Comparison of ENCODE assay signal across 8 cellular contexts in the genomic region with DNA sequence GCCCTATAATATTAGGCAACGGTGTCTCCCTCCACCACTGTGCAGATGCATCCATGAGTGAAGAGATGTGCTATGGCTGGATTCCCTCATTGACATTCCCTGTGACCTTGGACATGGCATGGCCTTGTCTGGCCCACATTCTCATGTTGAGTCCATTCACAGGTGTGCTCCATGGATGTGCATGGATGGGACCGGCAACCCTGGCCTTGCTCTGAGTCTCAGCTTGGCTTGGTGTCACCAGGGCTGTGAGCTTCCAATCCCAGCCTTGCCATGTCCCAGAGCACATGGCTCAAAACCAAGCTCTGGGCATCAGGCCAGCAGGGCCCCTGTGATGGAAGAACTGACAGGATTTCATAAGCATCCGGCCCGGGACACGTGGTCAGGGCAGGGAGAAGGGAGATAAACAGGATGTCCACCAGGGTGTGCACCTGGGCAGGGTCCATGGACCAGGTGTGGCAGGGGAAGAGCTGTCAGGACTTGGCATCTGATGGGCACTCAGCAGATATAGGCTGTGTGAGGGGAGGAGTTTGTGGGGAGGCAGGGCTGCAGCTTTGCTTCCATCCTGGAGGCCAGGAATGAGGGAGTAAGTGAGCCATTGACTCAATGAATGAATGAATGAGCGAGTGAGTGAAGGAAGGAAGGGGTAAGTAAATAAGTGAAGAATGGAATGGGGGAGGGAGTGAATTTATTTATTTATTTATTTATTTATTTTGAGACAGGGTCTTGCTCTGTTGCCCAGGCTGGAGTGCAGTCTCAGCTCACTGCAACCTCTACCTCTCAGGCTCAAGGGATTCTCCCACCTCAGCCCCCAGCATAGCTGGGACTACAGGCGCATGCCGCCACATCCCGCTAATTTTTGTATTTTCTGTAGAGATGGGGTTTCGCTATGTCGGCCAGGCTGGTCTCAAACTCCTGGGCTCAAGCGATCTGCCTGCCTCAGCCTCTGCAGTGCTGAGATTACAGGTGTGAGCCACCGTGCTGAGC. TPM values are rescaled to one million over a fixed set of nuclear protein-coding genes. Genes with fewer than 3 reads are reported as not detected.
DNase-seq lines count a peak whose midpoint lies in the region; ATAC-seq, FAIRE-seq and TF ChIP-seq lines count a peak whose summit lies in the region.

No MANE protein-coding gene starts in this region.

- in situ Hi-C loops in Panc1 (cut with HindIII; ENCODE audit: low pct_unique_long_range_greater_than_20kb, low sequenced_read_pairs): no loop called here

- H3K27ac ChIP-seq in Panc1 (ENCODE audit: low read length) (peak overlapping the region; percentile 62; the same call in 1 of the 2 replicates), astrocyte (ENCODE audit: low read depth, low read length) (no peak overlapping the region)

- H3K79me2 ChIP-seq in astrocyte (ENCODE audit: insufficient read depth, low read length): no peaks in the 10 kb centered on the region

- BruUV-seq in Panc1 (replicated peaks; lab: Mats Ljungman, UMichigan): no TSS peak

- no peak for FAIRE-seq in astrocyte (lab: Jason Lieb, UNC)

- H3K4me2 ChIP-seq in astrocyte (ENCODE audit: low read length): no peak overlapping the region

- H3K9me3 Mint-ChIP-seq in astrocyte (ENCODE audit: unreplicated experiment): no peaks in the 10 kb centered on the region
- H3K9me3 Mint-ChIP-seq in stimulated activated effector memory CD8-positive, alpha-beta T cell treated with anti-CD3 and anti-CD28 coated beads, Interleukin-12 subunit alpha, Interleukin-12 subunit beta, amount 100 ng/mL, for 72 hours: no peaks in the 10 kb centered on the region

- POLR2A ChIA-PET in Panc1 (lab: Charles Lee): interaction anchor here (1.0 kb wide), 1 partner anchor 31 kb away, joined by 3 read pairs; no protein-coding TSS in a partner anchor

- H3K9me3 ChIP-seq in Panc1 (ENCODE audit: control insufficient read depth, insufficient read depth, low read depth, low read length): no peaks in the 10 kb centered on the region
- no peaks in the 10 kb centered on the region for H3K9me3 ChIP-seq in astrocyte (ENCODE audit: insufficient read depth, low read depth, low read length)

- no peaks in the 10 kb centered on the region for H3K27me3 Mint-ChIP-seq in astrocyte (ENCODE audit: low read depth, unreplicated experiment)

- H3K36me3 ChIP-seq in Panc1 (ENCODE audit: control insufficient read depth, insufficient read depth, low read length) (no peaks in the 10 kb centered on the region), astrocyte (ENCODE audit: insufficient read depth, low read length) (no peaks in the 10 kb centered on the region)

- ATAC-seq in Panc1: peak; percentile 63
- ATAC-seq in stimulated activated effector memory CD8-positive, alpha-beta T cell treated with anti-CD3 and anti-CD28 coated beads, Interleukin-12 subunit alpha, Interleukin-12 subunit beta, amount 100 ng/mL, for 72 hours: peak; percentile 54
- no peak for ATAC-seq in GM21786 (IDR thresholded peaks at IDR 0.05; ENCODE audit: unreplicated experiment)

- H3K27ac Mint-ChIP-seq in astrocyte (ENCODE audit: unreplicated experiment): peak overlapping the region; percentile 49
- H3K27ac Mint-ChIP-seq in stimulated activated effector memory CD8-positive, alpha-beta T cell treated with anti-CD3 and anti-CD28 coated beads, Interleukin-12 subunit alpha, Interleukin-12 subunit beta, amount 100 ng/mL, for 72 hours: peak overlapping the region; percentile 67

- no peaks in the 10 kb centered on the region for H4K20me1 ChIP-seq in astrocyte (ENCODE audit: insufficient read depth, low read length)

- peaks cover 24% of the 10 kb centered on the region for H3K4me1 ChIP-seq in Panc1 (ENCODE audit: control insufficient read depth, insufficient read depth, low read length)
- peaks cover 14% of the 10 kb centered on the region for H3K4me1 ChIP-seq in astrocyte (ENCODE audit: insufficient read depth, low read length)

- CTCF ChIA-PET in Panc1 (lab: Charles Lee): interaction anchor here (0.6 to 0.9 kb wide), 2 partner anchors 10 to 59 kb away, joined by 4 to 5 read pairs; no protein-coding TSS in a partner anchor

- no peak overlapping the region for H3K9ac ChIP-seq in astrocyte (ENCODE audit: low read length)

- peaks cover 34% of the 10 kb centered on the region for H3K4me1 Mint-ChIP-seq in astrocyte (ENCODE audit: low read depth, unreplicated experiment)
- peaks cover 18% of the 10 kb centered on the region for H3K4me1 Mint-ChIP-seq in stimulated activated effector memory CD8-positive, alpha-beta T cell treated with anti-CD3 and anti-CD28 coated beads, Interleukin-12 subunit alpha, Interleukin-12 subunit beta, amount 100 ng/mL, for 72 hours

- H3K4me3 ChIP-seq in Panc1 (ENCODE audit: low read depth in 2 of 2, low read length in 2 of 2) (no peak overlapping the region), astrocyte (ENCODE audit: insufficient read depth, low read depth, low read length) (no peak overlapping the region)

- peak overlapping the region; percentile 13 for H2AFZ ChIP-seq in astrocyte (ENCODE audit: low read depth, low read length)

- TF ChIP-seq CTCF in Panc1 (IDR thresholded peaks at IDR 0.05) (no peak), astrocyte (IDR thresholded peaks at IDR 0.05; ENCODE audit: insufficient read depth, low read depth, low read length) (no peak)

- H3K4me3 Mint-ChIP-seq in astrocyte (ENCODE audit: unreplicated experiment): no peak overlapping the region
- no peak overlapping the region for H3K4me3 Mint-ChIP-seq in stimulated activated effector memory CD8-positive, alpha-beta T cell treated with anti-CD3 and anti-CD28 coated beads, Interleukin-12 subunit alpha, Interleukin-12 subunit beta, amount 100 ng/mL, for 72 hours

- H3K27me3 ChIP-seq in Panc1 (ENCODE audit: control insufficient read depth, insufficient read depth, low read length) (no peaks in the 10 kb centered on the region), astrocyte (ENCODE audit: insufficient read depth, low read length) (no peaks in the 10 kb centered on the region)

- intact Hi-C loops in Panc1 (cut with micrococcal nuclease; ENCODE audit: unreplicated experiment): no loop called here

- DNase-seq in DMS 273 treated with DMSO at 0.1 percent for 48 hours (lab: John Stamatoyannopoulos, UW): peak; percentile 85
- DNase-seq in HUDEP-2 (lab: John Stamatoyannopoulos, UW; ENCODE audit: unreplicated experiment in 76 of 76): peak in 66 of 76 experiments; percentile 19 to 83 (median 48)
- DNase-seq in Panc1 (ENCODE audit: low read depth, low spot score): no peak
- no peak for DNase-seq in astrocyte (ENCODE audit: low read depth)
- peak; percentile 64 for DNase-seq in islet precursor cell
- DNase-seq in stimulated activated effector memory CD8-positive, alpha-beta T cell treated with anti-CD3 and anti-CD28 coated beads, Interleukin-12 subunit alpha, Interleukin-12 subunit beta, amount 100 ng/mL, for 72 hours (ENCODE audit: low spot score in 2 of 2): peak in 1 of 2 donors; percentile 70
- DNase-seq in ecto neural progenitor cell (ENCODE audit: low spot score): no peak

- H3K36me3 Mint-ChIP-seq in astrocyte (ENCODE audit: low read depth, unreplicated experiment): no peaks in the 10 kb centered on the region
- no peaks in the 10 kb centered on the region for H3K36me3 Mint-ChIP-seq in stimulated activated effector memory CD8-positive, alpha-beta T cell treated with anti-CD3 and anti-CD28 coated beads, Interleukin-12 subunit alpha, Interleukin-12 subunit beta, amount 100 ng/mL, for 72 hours

RNA-seq across cellular contexts. Expression of gene NRSN2, which starts 15.7 kb away (rescaled TPM):
- total RNA-seq in Panc1 (2021; ENCODE audit: unreplicated experiment): 44.9 TPM
- 74.8 TPM for polyA plus RNA-seq in Panc1 (2012; ENCODE audit: insufficient read length)
- 57.8 and 64.0 TPM in 2 replicates for total RNA-seq in astrocyte

RNA-seq across cellular contexts. Expression of gene TRIB3, which starts 18.0 kb away (rescaled TPM):
- total RNA-seq in Panc1 (2021; ENCODE audit: unreplicated experiment): 35.6 TPM
- polyA plus RNA-seq in Panc1 (2012; ENCODE audit: insufficient read length): 41.6 TPM
- 33.0 and 36.9 TPM in 2 replicates for total RNA-seq in astrocyte

RNA-seq across cellular contexts. Expression of gene SOX12, which starts 37.2 kb away (rescaled TPM):
- total RNA-seq in Panc1 (2021; ENCODE audit: unreplicated experiment) (48.6 TPM), astrocyte (43.4 and 45.1 TPM in 2 replicates)
- polyA plus RNA-seq in Panc1 (2012; ENCODE audit: insufficient read length): 52.3 TPM

RNA-seq across cellular contexts. Expression of gene RBCK1, which starts 45.5 kb away (rescaled TPM):
- total RNA-seq in Panc1 (2021; ENCODE audit: unreplicated experiment) (97.1 TPM), astrocyte (124 and 138 TPM in 2 replicates)
- polyA plus RNA-seq in Panc1 (2012; ENCODE audit: insufficient read length): 109 TPM

Comparison
In these comparisons a context has a peak if more than half of its experiments do, and no peak if none do; other contexts are left out.
1. DNase-seq: peak in DMS 273 treated with DMSO at 0.1 percent for 48 hours (single experiment), HUDEP-2 (66 of 76) and islet precursor cell (single experiment); none in Panc1 (single experiment), astrocyte (single experiment) and ecto neural progenitor cell (single experiment).